In genomic region chr19:8505680-8506401, GRCh38 we compare ENCODE assay signal across 8 cellular contexts. TPM values are rescaled to one million over a fixed set of nuclear protein-coding genes. Genes with fewer than 3 reads are reported as not detected.
DNase-seq lines count a peak whose midpoint lies in the region; ATAC-seq and TF ChIP-seq lines count a peak whose summit lies in the region.

No MANE protein-coding gene starts in this region.

- no peaks in the 10 kb centered on the region for H3K27me3 ChIP-seq in CD8-positive, alpha-beta T cell (ENCODE audit: insufficient read depth, low read length)
- no peaks in the 10 kb centered on the region for H3K27me3 ChIP-seq in GM23248 (replicated peaks; ENCODE audit: insufficient read depth)
- no peaks in the 10 kb centered on the region for H3K27me3 ChIP-seq in layer of hippocampus (ENCODE audit: control insufficient read depth, insufficient read depth, low read length)

- H3K27ac ChIP-seq in CD8-positive, alpha-beta T cell (ENCODE audit: low read depth, low read length): peak overlapping the region; percentile 32
- H3K27ac ChIP-seq in GM23248: no peak overlapping the region
- H3K27ac ChIP-seq in layer of hippocampus (ENCODE audit: low read depth, low read length): peak overlapping the region; percentile 57

- H3K9me3 Mint-ChIP-seq in CD8-positive, alpha-beta T cell: no peaks in the 10 kb centered on the region

- intact Hi-C loops in CD8-positive, alpha-beta T cell (cut with DNase I, micrococcal nuclease): loop anchor here (1.0 to 5.0 kb wide), 3 partner anchors 19 to 71 kb away; partner anchors contain the start of genes HNRNPM (in 1 of the 2) and MYO1F (in 1 of the 2)

- H3K4me1 Mint-ChIP-seq in CD8-positive, alpha-beta T cell (ENCODE audit: low read depth): peaks cover 19% of the 10 kb centered on the region

- H3K4me2 ChIP-seq in GM23248 (ENCODE audit: unreplicated experiment): peak overlapping the region; percentile 90

- in situ Hi-C loops in GM23248 (cut with MboI): no loop called here

- peak; percentile 78 for ATAC-seq in CD8-positive, alpha-beta T cell
- ATAC-seq in GM18870 (IDR thresholded peaks at IDR 0.05; ENCODE audit: unreplicated experiment): no peak

- peaks cover 19% of the 10 kb centered on the region for H3K4me1 ChIP-seq in CD8-positive, alpha-beta T cell (ENCODE audit: insufficient read depth, low read length)
- no peaks in the 10 kb centered on the region for H3K4me1 ChIP-seq in GM23248 (ENCODE audit: insufficient read depth)

- H3K9ac ChIP-seq in GM23248: peak overlapping the region; percentile 48

- CTCF ChIA-PET in CD8-positive, alpha-beta T cell (lab: Charles Lee): interaction anchor here (0.7 to 8.9 kb wide), 19 partner anchors 8 to 152 kb away, joined by 3 to 115 read pairs (median 4); partner anchors contain the start of genes HNRNPM, MARCHF2, MYO1F and ZNF414

- peaks cover 4% of the 10 kb centered on the region for H3K36me3 ChIP-seq in CD8-positive, alpha-beta T cell (ENCODE audit: insufficient read depth, low read length)
- H3K36me3 ChIP-seq in GM23248 (ENCODE audit: low read depth): no peaks in the 10 kb centered on the region

- no peaks in the 10 kb centered on the region for H3K9me2 ChIP-seq in GM23248 (ENCODE audit: insufficient read depth)

- H3K4me3 ChIP-seq in CD8-positive, alpha-beta T cell (ENCODE audit: low read depth, low read length): peak overlapping the region; percentile 83
- H3K4me3 ChIP-seq in GM23248 (peak overlapping the region; percentile 77), choroid plexus epithelial cell (ENCODE audit: low read depth, low read length) (peak overlapping the region; percentile 61)

- no peaks in the 10 kb centered on the region for H3K79me2 ChIP-seq in GM23248 (ENCODE audit: insufficient read depth)

- TF ChIP-seq CTCF in CD8-positive, alpha-beta T cell (IDR thresholded peaks at IDR 0.05): peak; percentile 45
- TF ChIP-seq CTCF in choroid plexus epithelial cell (conservative IDR thresholded peaks at IDR 0.05; ENCODE audit: low read depth, low read length): peak; percentile 83

- H2AFZ ChIP-seq in GM23248: peak overlapping the region; percentile 84

- H3K4me3 Mint-ChIP-seq in CD8-positive, alpha-beta T cell: peak overlapping the region; percentile 91

- peak overlapping the region; percentile 87 for H3K27ac Mint-ChIP-seq in CD8-positive, alpha-beta T cell

- WGBS in GM23248 (ENCODE audit: low coverage in 1 of 2, low lambda C conversion rate in 2 of 2, missing lambda C conversion rate in 2 of 2), 2 experiments: 2 to 3% methylated on average over 56 of the region's 56 CpGs

- no peaks in the 10 kb centered on the region for H3K27me3 Mint-ChIP-seq in CD8-positive, alpha-beta T cell (ENCODE audit: low read depth)

- peaks cover 8% of the 10 kb centered on the region for H3K36me3 Mint-ChIP-seq in CD8-positive, alpha-beta T cell

- H3F3A ChIP-seq in GM23248 (ENCODE audit: insufficient read depth): no peaks in the 10 kb centered on the region

- no peaks in the 10 kb centered on the region for H4K20me1 ChIP-seq in GM23248 (ENCODE audit: insufficient read depth)

- no peaks in the 10 kb centered on the region for H3K9me3 ChIP-seq in CD8-positive, alpha-beta T cell (ENCODE audit: low read length)
- H3K9me3 ChIP-seq in GM23248 (ENCODE audit: low read depth): no peaks in the 10 kb centered on the region

- DNase-seq in CD8-positive, alpha-beta T cell: peak in 6 of 7 experiments; percentile 54 to 85 (median 68)
- peak; percentile 80 for DNase-seq in GM23248
- DNase-seq in NCI-H2171 treated with DMSO at 0.1 percent for 48 hours (lab: John Stamatoyannopoulos, UW): peak; percentile 77
- peak; percentile 54 for DNase-seq in activated CD4-positive, alpha-beta T cell treated with anti-CD3 and anti-CD28 coated beads for 1 hour
- peak; percentile 68 for DNase-seq in choroid plexus epithelial cell (ENCODE audit: low read depth)
- DNase-seq in stimulated activated CD4-positive, alpha-beta T cell treated with anti-CD3 and anti-CD28 coated beads, Interleukin-1b, Interleukin-23, amount 100 ng/mL, for 4 hours (ENCODE audit: low read depth in 2 of 2): peak; percentile 56 to 77

- POLR2A ChIA-PET in CD8-positive, alpha-beta T cell (lab: Charles Lee): interaction anchor here (0.7 to 2.2 kb wide), 9 partner anchors 8 to 93 kb away, joined by 3 to 16 read pairs (median 6); partner anchors contain the start of genes MARCHF2 and ZNF414

RNA-seq across cellular contexts. Expression of gene PRAM1, which starts 3.4 kb away (rescaled TPM):
- total RNA-seq in CD8-positive, alpha-beta T cell: 1 to 10 TPM; 1.8 to 1.9 TPM
- total RNA-seq in GM23248 (2014; rRNA removed; shearing (Covaris generic)): not detected in 2 replicates
- polyA plus RNA-seq in GM23248 (2016; fragmentation: Nextera tagmentation; extraction: Ambion mirVana): not detected in 2 replicates

RNA-seq across cellular contexts. Expression of gene ZNF414, which starts 8.1 kb away (rescaled TPM):
- 10 to 100 TPM; 26.3 to 33.1 TPM for total RNA-seq in CD8-positive, alpha-beta T cell
- total RNA-seq in GM23248 (2014; rRNA removed; shearing (Covaris generic)): 1.8 and 2.0 TPM in 2 replicates
- polyA plus RNA-seq in GM23248 (2016; fragmentation: Nextera tagmentation; extraction: Ambion mirVana): 13.0 and 13.8 TPM in 2 replicates
